ENCODE assay signal across 31 cellular contexts in the genomic region with DNA sequence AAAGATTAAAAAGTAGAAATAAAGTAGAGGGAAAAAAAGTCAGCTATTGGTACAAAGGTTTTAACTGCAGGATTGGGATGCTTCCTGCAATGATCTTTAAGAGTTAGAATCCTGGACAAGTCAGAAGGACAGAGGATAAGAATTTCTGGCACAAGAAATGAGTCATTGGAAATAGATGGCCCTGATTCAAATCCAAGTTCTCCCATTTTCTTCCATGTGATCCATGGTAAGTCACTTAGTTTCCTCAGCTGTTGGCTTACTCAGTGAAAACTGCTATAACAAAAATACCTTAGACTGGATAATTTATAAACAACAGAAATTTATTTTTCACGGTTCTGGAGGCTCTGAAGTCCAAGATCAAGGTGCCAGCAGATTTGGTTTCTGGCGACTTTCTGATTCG.
"Had no signal": no experiment of that assay in that cellular context is flagged by ENCODE, and none has a peak within 500 bp of the region (broad histone marks: within the 10 kb centered on the region; RNA-seq: fewer than 3 reads in every experiment).

No MANE protein-coding gene starts in this region.

- H3K4me3 ChIP-seq: cardiac muscle cell, K562, MG63, Peyer's patch had no signal

- H3K27me3 Mint-ChIP-seq: activated CD4-positive, alpha-beta T cell treated with anti-CD3 and anti-CD28 coated beads, Interleukin-2, amount 10 ng/mL, durations not matched to agents 24 days and 14 days; activated naive CD4-positive, alpha-beta T cell treated with anti-CD3 and anti-CD28 coated beads, Interleukin-2, amount 10 ng/mL, durations not matched to agents 7 days and 5 days; activated naive CD8-positive, alpha-beta T cell; activated naive CD8-positive, alpha-beta T cell treated with anti-CD3 and anti-CD28 coated beads, Interleukin-2, amount 50 U/mL, for 24 hours had no signal

- H3K36me3 ChIP-seq: cardiac muscle cell, MG63, Peyer's patch, WERI-Rb-1 had no signal

- H3K27ac Mint-ChIP-seq: activated CD4-positive, alpha-beta T cell treated with anti-CD3 and anti-CD28 coated beads, Interleukin-2, amount 10 ng/mL, durations not matched to agents 24 days and 14 days; activated CD8-positive, alpha-beta T cell treated with anti-CD3 and anti-CD28 coated beads for 36 hours; activated naive CD4-positive, alpha-beta T cell treated with anti-CD3 and anti-CD28 coated beads, Interleukin-2, amount 10 ng/mL, durations not matched to agents 7 days and 5 days; activated naive CD8-positive, alpha-beta T cell; activated naive CD8-positive, alpha-beta T cell treated with anti-CD3 and anti-CD28 coated beads, Interleukin-2, amount 50 U/mL, for 24 hours; activated T-helper 1 cell treated with anti-CD3 and anti-CD28 coated beads, Interleukin-12 subunit alpha, Interleukin-12 subunit beta, Interleukin-2, Interleukin-4 antibody, amounts not matched to agents 30 ng/mL and 10 ng/mL and 1 ng/mL, durations not matched to agents 14 hours and 24 hours and 36 hours had no signal

- H3K9me3 Mint-ChIP-seq: activated CD4-positive, alpha-beta T cell treated with anti-CD3 and anti-CD28 coated beads, Interleukin-2, amount 10 ng/mL, durations not matched to agents 24 days and 14 days; activated CD8-positive, alpha-beta T cell treated with anti-CD3 and anti-CD28 coated beads for 36 hours; activated naive CD4-positive, alpha-beta T cell treated with anti-CD3 and anti-CD28 coated beads, Interleukin-2, amount 10 ng/mL, durations not matched to agents 7 days and 5 days; activated naive CD8-positive, alpha-beta T cell treated with anti-CD3 and anti-CD28 coated beads, Interleukin-2, amount 50 U/mL, for 24 hours; activated T-helper 1 cell treated with anti-CD3 and anti-CD28 coated beads, Interleukin-12 subunit alpha, Interleukin-12 subunit beta, Interleukin-2, Interleukin-4 antibody, amounts not matched to agents 30 ng/mL and 10 ng/mL and 1 ng/mL, durations not matched to agents 14 hours and 24 hours and 36 hours; central memory CD8-positive, alpha-beta T cell had no signal

- FAIRE-seq: K562 had no signal

- H3K27me3 ChIP-seq: cardiac muscle cell, MG63, Peyer's patch had no signal

- H3K9me3 ChIP-seq: MG63, Peyer's patch had no signal

- H3K4me3 Mint-ChIP-seq: activated CD4-positive, alpha-beta T cell treated with anti-CD3 and anti-CD28 coated beads, Interleukin-2, amount 10 ng/mL, durations not matched to agents 24 days and 14 days; activated CD8-positive, alpha-beta T cell treated with anti-CD3 and anti-CD28 coated beads for 36 hours; activated naive CD4-positive, alpha-beta T cell treated with anti-CD3 and anti-CD28 coated beads, Interleukin-2, amount 10 ng/mL, durations not matched to agents 7 days and 5 days; activated naive CD8-positive, alpha-beta T cell; activated naive CD8-positive, alpha-beta T cell treated with anti-CD3 and anti-CD28 coated beads, Interleukin-2, amount 50 U/mL, for 24 hours; activated T-helper 1 cell treated with anti-CD3 and anti-CD28 coated beads, Interleukin-12 subunit alpha, Interleukin-12 subunit beta, Interleukin-2, Interleukin-4 antibody, amounts not matched to agents 30 ng/mL and 10 ng/mL and 1 ng/mL, durations not matched to agents 14 hours and 24 hours and 36 hours; central memory CD8-positive, alpha-beta T cell had no signal

- H3K4me1 ChIP-seq: Peyer's patch had no signal

- DNase-seq: activated CD4-positive, alpha-beta T cell treated with anti-CD3 and anti-CD28 coated beads, Interleukin-2, amount 10 ng/mL, durations not matched to agents 24 days and 14 days; activated CD4-positive, alpha-beta T cell treated with anti-CD3 and anti-CD28 coated beads, Interleukin-2, amount 50 U/mL, for 4 hours; activated CD8-positive, alpha-beta T cell treated with anti-CD3 and anti-CD28 coated beads for 36 hours; activated gamma-delta T cell treated with Interleukin-2 at 50 U/mL for 16 hours; activated naive CD4-positive, alpha-beta T cell treated with anti-CD3 and anti-CD28 coated beads, Interleukin-2, amount 10 ng/mL, durations not matched to agents 7 days and 5 days; activated naive CD8-positive, alpha-beta T cell treated with anti-CD3 and anti-CD28 coated beads, Interleukin-2, amount 50 U/mL, for 24 hours; activated T-cell treated with anti-CD3 and anti-CD28 coated beads, Interleukin-2, amount 50 U/mL, for 1 hour; aorta; MG63; NCI-H1092; NCI-H1436 treated with DMSO at 0.1 percent for 48 hours; NCI-H1694 treated with DMSO at 0.1 percent for 48 hours; NCI-H2029; NCI-H345; NCI-H510A; NCI-H526; NCI-H748 treated with DMSO at 0.1 percent for 48 hours; NK-92 treated with Interleukin-12 subunit alpha and Interleukin-12 subunit beta, amount 100 ng/mL, for 24 hours; PC-3; Peyer's patch; RPMI8226; SHP77 treated with DMSO at 0.1 percent for 48 hours; T-helper 1 cell; T-helper 2 cell; T-helper 9 cell; WERI-Rb-1 had no signal

- H3K27ac ChIP-seq: cardiac muscle cell, Peyer's patch, WERI-Rb-1 had no signal

- H3K36me3 Mint-ChIP-seq: activated naive CD4-positive, alpha-beta T cell treated with anti-CD3 and anti-CD28 coated beads, Interleukin-2, amount 10 ng/mL, durations not matched to agents 7 days and 5 days; activated naive CD8-positive, alpha-beta T cell had no signal

- H3K4me1 Mint-ChIP-seq: central memory CD8-positive, alpha-beta T cell had no signal
